Comparison of ENCODE assay signal across 9 cellular contexts in genomic region chr4:17723648-17724047, GRCh38. TPM values are rescaled to one million over a fixed set of nuclear protein-coding genes. Genes with fewer than 3 reads are reported as not detected.
"Had no signal": no experiment of that assay in that cellular context is flagged by ENCODE, and none has a peak within 500 bp of the region (broad histone marks: within the 10 kb centered on the region; RNA-seq: fewer than 3 reads in every experiment).

No MANE protein-coding gene starts in this region.

- H3K36me3 ChIP-seq: HAP-1 had no signal

- ATAC-seq: GM23338, HCT116 had no signal

- H3K36me3 Mint-ChIP-seq: IgD-negative memory B cell had no signal

- DNase-seq: H7, HFFc6, KG1 had no signal

- H3K9me3 ChIP-seq: HAP-1 had no signal

- FAIRE-seq: HTR-8/SVneo had no signal

- H3K4me1 Mint-ChIP-seq: IgD-negative memory B cell had no signal

- H3K27ac Mint-ChIP-seq: GM23338, HFFc6 had no signal

- H3K4me3 Mint-ChIP-seq: GM23338, HFFc6, IgD-negative memory B cell had no signal

- H3K4me3 ChIP-seq: GM23338, HAP-1 had no signal

RNA-seq across cellular contexts. Expression of gene FAM184B, which starts 57.8 kb away (rescaled TPM):
- total RNA-seq: H7, HT-29 had no signal
- polyA plus RNA-seq: IgD-negative memory B cell had no signal
